In the genomic region with DNA sequence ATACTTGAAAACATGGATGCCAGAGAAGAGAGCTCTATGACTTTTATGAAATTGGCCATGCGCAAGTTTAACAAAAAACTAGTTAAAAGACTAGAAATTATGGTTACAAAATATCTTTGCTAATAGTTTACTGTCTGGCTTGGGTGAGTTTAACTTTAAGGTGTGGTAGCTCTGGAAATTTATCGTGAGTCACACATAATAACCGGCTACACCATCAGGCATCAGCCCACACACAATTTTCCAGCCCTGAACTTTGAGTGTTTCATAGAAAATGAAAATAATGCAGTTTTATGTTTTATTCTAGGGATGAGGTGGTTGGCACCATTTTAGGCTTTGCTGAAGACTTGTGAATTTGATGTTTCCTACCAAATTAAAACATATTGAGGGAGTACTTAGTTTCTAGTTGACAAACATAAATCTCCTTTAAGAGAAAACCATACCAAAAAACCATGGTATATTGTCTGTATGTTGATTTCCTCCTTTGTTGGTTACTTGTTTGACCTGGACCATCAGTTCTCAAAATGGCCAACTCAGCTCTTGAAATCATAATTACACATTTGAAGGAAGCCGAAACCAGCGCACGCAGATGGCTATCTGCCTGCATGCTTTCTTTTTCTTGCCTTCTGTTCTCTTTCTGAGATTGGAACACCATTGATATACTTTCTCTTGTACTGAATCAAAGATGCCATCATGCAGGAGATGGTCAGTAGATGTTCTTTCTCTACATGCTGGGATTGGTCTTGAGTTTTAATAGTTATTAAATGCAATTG, we compare ENCODE assay signal across 14 cellular contexts.
DNase-seq lines count a peak whose midpoint lies in the region; ATAC-seq lines count a peak whose summit lies in the region.
"Had no signal": no experiment of that assay in that cellular context is flagged by ENCODE, and none has a peak within 500 bp of the region (broad histone marks: within the 10 kb centered on the region; RNA-seq: fewer than 3 reads in every experiment).

No MANE protein-coding gene starts in this region.

- no peaks in the 10 kb centered on the region for H3K9me3 ChIP-seq in naive thymus-derived CD4-positive, alpha-beta T cell (ENCODE audit: control insufficient read depth in 2 of 3, low read length in 3 of 3)
- H3K9me3 ChIP-seq: left lung, testis had no signal

- H3K36me3 ChIP-seq in naive thymus-derived CD4-positive, alpha-beta T cell (ENCODE audit: control insufficient read depth in 2 of 3, insufficient read depth in 3 of 3, low read length in 3 of 3), result no peaks in the 10 kb centered on the region
- H3K36me3 ChIP-seq: left lung had no signal

- peaks cover 7% of the 10 kb centered on the region for H3K9me3 Mint-ChIP-seq in activated naive CD8-positive, alpha-beta T cell (ENCODE audit: low read depth)
- H3K9me3 Mint-ChIP-seq in naive thymus-derived CD4-positive, alpha-beta T cell, result peaks cover 0 to 10% (median 0%) of the 10 kb centered on the region in 11 donors

- POLR2A ChIA-PET in naive thymus-derived CD4-positive, alpha-beta T cell (lab: Charles Lee), result interaction anchor here (1.1 kb wide), 1 partner anchor 9 kb away, joined by 4 read pairs; no protein-coding TSS in a partner anchor

- H3K27me3 ChIP-seq in naive thymus-derived CD4-positive, alpha-beta T cell (ENCODE audit: control insufficient read depth in 2 of 2, insufficient read depth in 2 of 2, low read length in 2 of 2), result no peaks in the 10 kb centered on the region
- H3K27me3 ChIP-seq: left lung, testis had no signal

- H3K36me3 Mint-ChIP-seq in activated naive CD8-positive, alpha-beta T cell, result peaks cover 10% of the 10 kb centered on the region
- peaks cover 0 to 24% (median 0%) of the 10 kb centered on the region in 5 donors for H3K36me3 Mint-ChIP-seq in naive thymus-derived CD4-positive, alpha-beta T cell

- CTCF ChIA-PET in naive thymus-derived CD4-positive, alpha-beta T cell (lab: Charles Lee), result no interaction called here

- no peak for ATAC-seq in naive thymus-derived CD4-positive, alpha-beta T cell
- no peak for ATAC-seq in GM21723 (IDR thresholded peaks at IDR 0.05; ENCODE audit: unreplicated experiment)
- ATAC-seq: HCT116, left lung had no signal

- peak; percentile 39 to 53 for DNase-seq in activated CD4-positive, alpha-beta T cell treated with anti-CD3 and anti-CD28 coated beads for 4 hours
- DNase-seq in activated CD4-positive, alpha-beta T cell treated with anti-CD3 and anti-CD28 coated beads for 1 hour, result no peak
- DNase-seq in RPMI7951 (ENCODE audit: low read depth), result peak; percentile 39
- DNase-seq in naive thymus-derived CD4-positive, alpha-beta T cell, result no peak
- DNase-seq in RPMI8226, result no peak
- no peak for DNase-seq in NCI-H2107 treated with DMSO at 0.1 percent for 48 hours (lab: John Stamatoyannopoulos, UW; ENCODE audit: unreplicated experiment)
- DNase-seq: DMS79 treated with DMSO at 0.1 percent for 48 hours, left lung, NCI-H1105 treated with DMSO at 0.1 percent for 48 hours, testis had no signal

- peaks cover 45 to 48% of the 10 kb centered on the region in 2 donors for H3K4me1 ChIP-seq in naive thymus-derived CD4-positive, alpha-beta T cell (ENCODE audit: control insufficient read depth in 2 of 2, insufficient read depth in 2 of 2, low read length in 2 of 2)
- H3K4me1 ChIP-seq: testis had no signal

- H3K27me3 Mint-ChIP-seq in activated naive CD8-positive, alpha-beta T cell, result no peaks in the 10 kb centered on the region
- no peaks in the 10 kb centered on the region for H3K27me3 Mint-ChIP-seq in naive thymus-derived CD4-positive, alpha-beta T cell

- H3K27ac Mint-ChIP-seq in activated naive CD8-positive, alpha-beta T cell, result peak overlapping the region; percentile 100
- H3K27ac Mint-ChIP-seq in naive thymus-derived CD4-positive, alpha-beta T cell, result peak overlapping the region in 3 of 9 donors; percentile 36 to 63 (median 56)

- peaks cover 80% of the 10 kb centered on the region for H3K4me1 Mint-ChIP-seq in activated naive CD8-positive, alpha-beta T cell (ENCODE audit: low read depth)
- H3K4me1 Mint-ChIP-seq in naive thymus-derived CD4-positive, alpha-beta T cell, result peaks cover 30 to 72% (median 59%) of the 10 kb centered on the region in 7 donors

- no peak overlapping the region for H3K27ac ChIP-seq in naive thymus-derived CD4-positive, alpha-beta T cell (ENCODE audit: low read depth, low read length)
- H3K27ac ChIP-seq: C4-2B, left lung, testis had no signal

- H3K4me3 ChIP-seq in naive thymus-derived CD4-positive, alpha-beta T cell (ENCODE audit: low read length), result no peak overlapping the region
- H3K4me3 ChIP-seq: left lung, testis had no signal

- H3K4me3 Mint-ChIP-seq in activated naive CD8-positive, alpha-beta T cell, result peak overlapping the region; percentile 92
- peak overlapping the region in 7 of 10 donors; percentile 36 to 75 (median 53) for H3K4me3 Mint-ChIP-seq in naive thymus-derived CD4-positive, alpha-beta T cell

- intact Hi-C loops in naive thymus-derived CD4-positive, alpha-beta T cell (cut with micrococcal nuclease), result loop anchor here (10.0 kb wide), 5 partner anchors 352 to 1412 kb away; a partner anchor contains a TSS

Comparison
In these comparisons a context has a peak if more than half of its experiments do, and no peak if none do; other contexts are left out.
1. DNase-seq: peak in activated CD4-positive, alpha-beta T cell treated with anti-CD3 and anti-CD28 coated beads for 4 hours (2 of 2) and RPMI7951 (single experiment); none in activated CD4-positive, alpha-beta T cell treated with anti-CD3 and anti-CD28 coated beads for 1 hour (single experiment), naive thymus-derived CD4-positive, alpha-beta T cell (0 of 9), RPMI8226 (single experiment) and NCI-H2107 treated with DMSO at 0.1 percent for 48 hours (single experiment).